In genomic region chr9:126154869-126155268, GRCh38 we compare ENCODE assay signal across 24 cellular contexts.
DNase-seq lines count a peak whose midpoint lies in the region; ATAC-seq and TF ChIP-seq lines count a peak whose summit lies in the region.
"Had no signal": no experiment of that assay in that cellular context is flagged by ENCODE, and none has a peak within 500 bp of the region (broad histone marks: within the 10 kb centered on the region; RNA-seq: fewer than 3 reads in every experiment).

No MANE protein-coding gene starts in this region.

- no peaks in the 10 kb centered on the region for H3K36me3 ChIP-seq in H7 (replicated peaks; ENCODE audit: control insufficient read depth, insufficient read depth, low read length)
- no peaks in the 10 kb centered on the region for H3K36me3 ChIP-seq in upper lobe of right lung

- CTCF ChIA-PET in WTC11 (lab: Charles Lee), result no interaction called here

- H3K4me3 ChIP-seq in H7 (ENCODE audit: insufficient read depth, low read depth, low read length) (no peak overlapping the region), upper lobe of right lung (no peak overlapping the region)
- H3K4me3 ChIP-seq: GM12878, PC-9 had no signal

- peaks cover 3% of the 10 kb centered on the region; the same call in 1 of the 2 replicates for H3K9me3 Mint-ChIP-seq in WTC11
- H3K9me3 Mint-ChIP-seq: CD14-positive monocyte had no signal

- POLR2A ChIA-PET in WTC11 (lab: Charles Lee), result no interaction called here

- H3K4me3 Mint-ChIP-seq in WTC11, result no peak overlapping the region
- H3K4me3 Mint-ChIP-seq: CD14-positive monocyte had no signal

- H3K9me3 ChIP-seq in upper lobe of right lung, result no peaks in the 10 kb centered on the region
- H3K9me3 ChIP-seq: SK-N-SH had no signal

- no peak for TF ChIP-seq CTCF in upper lobe of right lung (IDR thresholded peaks at IDR 0.05)
- no peak for TF ChIP-seq CTCF in WTC11 (IDR thresholded peaks at IDR 0.05)

- no peak overlapping the region for H3K27ac Mint-ChIP-seq in WTC11
- H3K27ac Mint-ChIP-seq: CD14-positive monocyte had no signal

- H3K4me1 Mint-ChIP-seq in WTC11, result peaks cover 27% of the 10 kb centered on the region
- H3K4me1 Mint-ChIP-seq: CD14-positive monocyte had no signal

- peak; percentile 26 for DNase-seq in activated CD8-positive, alpha-beta memory T cell treated with anti-CD3 and anti-CD28 coated beads for 24 hours
- DNase-seq in activated CD8-positive, alpha-beta memory T cell treated with anti-CD3 and anti-CD28 coated beads, Interleukin-2, amount 50 U/mL, for 4 hours, result no peak
- DNase-seq in H7 (peak; percentile 35), mesenteric fat pad (ENCODE audit: low spot score) (peak; percentile 51), upper lobe of right lung (peak; percentile 19), nucleus accumbens (lab: John Stamatoyannopoulos, UW) (no peak), WTC11 (ENCODE audit: low spot score) (no peak)
- DNase-seq: 8988T, AML-193, EL, Karpas-422, MV-4-11, NCI-H1105 treated with DMSO at 0.1 percent for 48 hours, NCI-H2029 treated with DMSO at 0.1 percent for 48 hours, NCI-H226, NCI-H510A treated with DMSO at 0.1 percent for 48 hours, NCI-H748 treated with DMSO at 0.1 percent for 48 hours, PC-9, RPMI8226, SIG-M5, SK-N-SH had no signal

- no peaks in the 10 kb centered on the region for H3K4me1 ChIP-seq in upper lobe of right lung

- H3K27me3 Mint-ChIP-seq in WTC11 (ENCODE audit: low read depth), result peaks cover 14% of the 10 kb centered on the region

- H3K27ac ChIP-seq in upper lobe of right lung, result no peak overlapping the region
- H3K27ac ChIP-seq: PC-9 had no signal

- intact Hi-C loops in upper lobe of right lung (cut with DNase I), result no loop called here

- H3K36me3 Mint-ChIP-seq in WTC11, result no peaks in the 10 kb centered on the region
- H3K36me3 Mint-ChIP-seq: CD14-positive monocyte had no signal

- H3K27me3 ChIP-seq in H7 (ENCODE audit: control insufficient read depth, insufficient read depth, low read length) (no peaks in the 10 kb centered on the region), upper lobe of right lung (peaks cover 13% of the 10 kb centered on the region)

- ATAC-seq in upper lobe of right lung, result no peak
- no peak for ATAC-seq in WTC11
- no peak for ATAC-seq in GM18873 (IDR thresholded peaks at IDR 0.05; ENCODE audit: low FRiP score, unreplicated experiment)
- ATAC-seq: GM12878 had no signal

TF ChIP-seq in WTC11, 78 proteins besides CTCF, POLR2A, EP300 and RAD21:
- TF ChIP-seq ZNF263 (CRISPR knock-in tag; IDR thresholded peaks at IDR 0.05; ENCODE audit: low read depth) (no peak), SP1 (CRISPR knock-in tag; conservative IDR thresholded peaks at IDR 0.05) (no peak), ZNF671 (CRISPR knock-in tag; IDR thresholded peaks at IDR 0.05) (no peak), ZNF317 (CRISPR knock-in tag; IDR thresholded peaks at IDR 0.05; ENCODE audit: borderline replicate concordance, low read depth) (no peak), CBFB (CRISPR knock-in tag; IDR thresholded peaks at IDR 0.05; ENCODE audit: low read depth) (no peak), SMAD4 (CRISPR knock-in tag; IDR thresholded peaks at IDR 0.05) (no peak), ZMAT4 (CRISPR knock-in tag; IDR thresholded peaks at IDR 0.05) (no peak), TP53 (CRISPR knock-in tag; IDR thresholded peaks at IDR 0.05) (no peak), RELA (CRISPR knock-in tag; IDR thresholded peaks at IDR 0.05; ENCODE audit: borderline replicate concordance) (no peak), PREB (CRISPR knock-in tag; IDR thresholded peaks at IDR 0.05; ENCODE audit: borderline replicate concordance) (no peak), ZNF396 (CRISPR knock-in tag; IDR thresholded peaks at IDR 0.05; ENCODE audit: borderline replicate concordance) (no peak), TEAD4 (CRISPR knock-in tag; IDR thresholded peaks at IDR 0.05) (no peak), NR1H2 (CRISPR knock-in tag; IDR thresholded peaks at IDR 0.05) (no peak), RORB (CRISPR knock-in tag; IDR thresholded peaks at IDR 0.05) (no peak), E2F4 (CRISPR knock-in tag; IDR thresholded peaks at IDR 0.05; ENCODE audit: borderline replicate concordance, low read depth) (no peak), ESRRA (CRISPR knock-in tag; IDR thresholded peaks at IDR 0.05; ENCODE audit: borderline replicate concordance) (no peak), NR2C2 (CRISPR knock-in tag; IDR thresholded peaks at IDR 0.05) (no peak)

Comparison
In these comparisons a context has a peak if more than half of its experiments do, and no peak if none do; other contexts are left out.
1. DNase-seq: peak in activated CD8-positive, alpha-beta memory T cell treated with anti-CD3 and anti-CD28 coated beads for 24 hours (single experiment), H7 (single experiment), mesenteric fat pad (single experiment) and upper lobe of right lung (single experiment); none in activated CD8-positive, alpha-beta memory T cell treated with anti-CD3 and anti-CD28 coated beads, Interleukin-2, amount 50 U/mL, for 4 hours (single experiment), nucleus accumbens (0 of 56) and WTC11 (single experiment).